Comparison of ENCODE assay signal across 20 cellular contexts in genomic region chr1:26038477-26038876, GRCh38. TPM values are rescaled to one million over a fixed set of nuclear protein-coding genes. Genes with fewer than 3 reads are reported as not detected.
DNase-seq lines count a peak whose midpoint lies in the region; ATAC-seq and TF ChIP-seq lines count a peak whose summit lies in the region.
"Had no signal": no experiment of that assay in that cellular context is flagged by ENCODE, and none has a peak within 500 bp of the region (broad histone marks: within the 10 kb centered on the region; RNA-seq: fewer than 3 reads in every experiment).

No MANE protein-coding gene starts in this region.

- H3K9me3 ChIP-seq in right atrium auricular region (no peaks in the 10 kb centered on the region), trophoblast cell (ENCODE audit: insufficient read depth, low read depth, low read length) (no peaks in the 10 kb centered on the region), smooth muscle cell (replicated peaks; ENCODE audit: low read depth) (no peaks in the 10 kb centered on the region)
- H3K9me3 ChIP-seq: Peyer's patch had no signal

- DNase-seq in NCI-H2171 treated with DMSO at 0.1 percent for 48 hours (lab: John Stamatoyannopoulos, UW) = peak; percentile 31
- DNase-seq in NCI-H2171 (lab: John Stamatoyannopoulos, UW) = no peak
- DNase-seq in NCI-H69 (lab: John Stamatoyannopoulos, UW) = peak; percentile 3
- no peak for DNase-seq in right atrium auricular region (ENCODE audit: low spot score)
- no peak for DNase-seq in trophoblast cell
- DNase-seq in ecto neural progenitor cell (ENCODE audit: low spot score) = no peak
- no peak for DNase-seq in smooth muscle cell (lab: John Stamatoyannopoulos, UW; ENCODE audit: unreplicated experiment)
- DNase-seq: 8988T; CD4-positive, alpha-beta memory T cell; DMS53; EL; GOT3; NCI-H1105; NCI-H1694 treated with DMSO at 0.1 percent for 48 hours; NCI-H345; Peyer's patch had no signal

- no CpG with 5 or more reads among the region's 6 CpGs for WGBS in trophoblast cell (ENCODE audit: extremely low coverage, insufficient coverage, insufficient read length)
- 86% methylated on average over 6 of the region's 6 CpGs for WGBS in smooth muscle cell (ENCODE audit: low lambda C conversion rate)

- H3K23ac ChIP-seq in trophoblast cell (ENCODE audit: low read length) = no peak overlapping the region

- no peaks in the 10 kb centered on the region for H4K20me1 ChIP-seq in smooth muscle cell (ENCODE audit: low read depth)

- H3K9ac ChIP-seq in trophoblast cell (ENCODE audit: low read length) = no peak overlapping the region
- no peak overlapping the region for H3K9ac ChIP-seq in smooth muscle cell (ENCODE audit: low read depth)

- H3F3A ChIP-seq in smooth muscle cell (ENCODE audit: low read depth) = no peaks in the 10 kb centered on the region

- peak overlapping the region; percentile 11 for H3K14ac ChIP-seq in trophoblast cell (ENCODE audit: low read length)

- H3K27ac ChIP-seq in right atrium auricular region (peak overlapping the region; percentile 96), trophoblast cell (ENCODE audit: low read depth, low read length) (no peak overlapping the region), smooth muscle cell (ENCODE audit: low read depth) (no peak overlapping the region)
- H3K27ac ChIP-seq: Peyer's patch had no signal

- H2AFZ ChIP-seq in trophoblast cell (ENCODE audit: insufficient read depth, low read length, poor library complexity) (no peak overlapping the region), smooth muscle cell (ENCODE audit: low read depth) (no peak overlapping the region)

- no peak overlapping the region for H4K12ac ChIP-seq in trophoblast cell (ENCODE audit: low read depth, low read length)

- no peak overlapping the region for H4K8ac ChIP-seq in trophoblast cell (ENCODE audit: low read depth, low read length)

- H3K4ac ChIP-seq in trophoblast cell (ENCODE audit: low read depth, low read length) = no peak overlapping the region

- no peaks in the 10 kb centered on the region for H3K27me3 ChIP-seq in right atrium auricular region
- H3K27me3 ChIP-seq in trophoblast cell (ENCODE audit: insufficient read depth, low read length) = no peaks in the 10 kb centered on the region
- peaks cover 9% of the 10 kb centered on the region for H3K27me3 ChIP-seq in smooth muscle cell (ENCODE audit: low read depth)
- H3K27me3 ChIP-seq: Peyer's patch had no signal

- no peak overlapping the region for H4K91ac ChIP-seq in trophoblast cell (ENCODE audit: low read depth, low read length)

- H2AK5ac ChIP-seq in trophoblast cell (ENCODE audit: low read length) = no peak overlapping the region

- TF ChIP-seq CTCF in right atrium auricular region (IDR thresholded peaks at IDR 0.05) (no peak), smooth muscle cell (IDR thresholded peaks at IDR 0.05; ENCODE audit: borderline replicate concordance, insufficient read depth, poor library complexity, severe bottlenecking) (no peak)

- H3K79me2 ChIP-seq in trophoblast cell (ENCODE audit: control insufficient read depth, insufficient read depth, low read length, poor library complexity) (no peaks in the 10 kb centered on the region), smooth muscle cell (ENCODE audit: low read depth) (no peaks in the 10 kb centered on the region)

- no peak overlapping the region for H2BK5ac ChIP-seq in trophoblast cell (ENCODE audit: low read depth, low read length, poor library complexity)

- no peak overlapping the region for H2BK12ac ChIP-seq in trophoblast cell (ENCODE audit: low read length)

- H3K4me3 ChIP-seq in right atrium auricular region = no peak overlapping the region
- H3K4me3 ChIP-seq in trophoblast cell (ENCODE audit: low read depth, low read length) = no peak overlapping the region
- H3K4me3 ChIP-seq in smooth muscle cell = no peak overlapping the region
- H3K4me3 ChIP-seq: GM12878, Peyer's patch had no signal

- no peak overlapping the region for H2BK120ac ChIP-seq in trophoblast cell (ENCODE audit: insufficient read depth, low read length, poor library complexity)

- ATAC-seq in GM21528 (IDR thresholded peaks at IDR 0.05; ENCODE audit: low FRiP score, unreplicated experiment) = no peak
- ATAC-seq: GM12878 had no signal

- H3K18ac ChIP-seq in trophoblast cell (ENCODE audit: low read length) = no peak overlapping the region

- H3K79me1 ChIP-seq in trophoblast cell (ENCODE audit: low read length) = peaks cover 2% of the 10 kb centered on the region

- H3K4me2 ChIP-seq in trophoblast cell (ENCODE audit: low read length) (no peak overlapping the region), smooth muscle cell (no peak overlapping the region)

- H3K4me1 ChIP-seq in right atrium auricular region (peaks cover 0 to 17% of the 10 kb centered on the region in 2 donors), trophoblast cell (ENCODE audit: control insufficient read depth in 1 of 2, insufficient read depth in 2 of 2, low read length in 2 of 2) (peaks cover 14 to 16% of the 10 kb centered on the region in 2 experiments), smooth muscle cell (ENCODE audit: low read depth) (peaks cover 3% of the 10 kb centered on the region)

- H3K36me3 ChIP-seq in right atrium auricular region (no peaks in the 10 kb centered on the region), trophoblast cell (ENCODE audit: control insufficient read depth in 1 of 2, insufficient read depth in 2 of 2, low read length in 2 of 2) (no peaks in the 10 kb centered on the region), smooth muscle cell (ENCODE audit: low read depth) (no peaks in the 10 kb centered on the region)
- H3K36me3 ChIP-seq: Peyer's patch had no signal

RNA-seq across cellular contexts. Expression of gene SLC30A2, which starts 7.4 kb away (rescaled TPM):
- total RNA-seq in right atrium auricular region = under 1 TPM; 0.22 to 0.63 TPM
- polyA plus RNA-seq in trophoblast cell (2013) = 13.6 and 15.5 TPM in 2 replicates
- total RNA-seq in smooth muscle cell = 0.27 TPM in 1 of 2 replicates, not detected in the other
- 0.53 and 0.56 TPM in 2 replicates for polyA plus RNA-seq in smooth muscle cell
- total RNA-seq: CD4-positive, alpha-beta memory T cell had no signal
- polyA plus RNA-seq: AG04450; BJ; CD4-positive, alpha-beta memory T cell; GM12878 had no signal

RNA-seq across cellular contexts. Expression of gene EXTL1, which starts 16.9 kb away (rescaled TPM):
- 1 to 10 TPM in 1 of 2 donors, under 1 TPM in 1; 0.79 to 1.4 TPM for total RNA-seq in right atrium auricular region
- 0.29 and 0.34 TPM in 2 replicates for polyA plus RNA-seq in trophoblast cell (2013)
- total RNA-seq in smooth muscle cell = 11.2 and 14.1 TPM in 2 replicates
- polyA plus RNA-seq in smooth muscle cell = 9.2 and 25.8 TPM in 2 replicates
- total RNA-seq: GM12878, Peyer's patch had no signal
- polyA plus RNA-seq: CD4-positive, alpha-beta memory T cell; GM12878 had no signal

RNA-seq across cellular contexts. Expression of gene TRIM63, which starts 29.0 kb away (rescaled TPM):
- total RNA-seq in right atrium auricular region (100 to 1,000 TPM; 118 to 151 TPM), smooth muscle cell (not detected in 2 replicates)
- polyA plus RNA-seq in trophoblast cell (2013) = 0.44 and 0.53 TPM in 2 replicates
- 0.14 and 0.97 TPM in 2 replicates for polyA plus RNA-seq in smooth muscle cell
- total RNA-seq: CD4-positive, alpha-beta memory T cell; GM12878 had no signal
- polyA plus RNA-seq: AG04450; BJ; CD4-positive, alpha-beta memory T cell; GM12878 had no signal

RNA-seq across cellular contexts. Expression of gene PAFAH2, which starts 40.6 kb away (rescaled TPM):
- total RNA-seq in right atrium auricular region (1 to 10 TPM; 4.3 to 5.5 TPM), smooth muscle cell (9.2 and 9.4 TPM in 2 replicates)
- polyA plus RNA-seq in trophoblast cell (2013) = 6.7 and 7.0 TPM in 2 replicates
- 9.6 and 13.2 TPM in 2 replicates for polyA plus RNA-seq in smooth muscle cell

Comparison
In these comparisons a context has a peak if more than half of its experiments do, and no peak if none do; other contexts are left out.
1. DNase-seq: peak in NCI-H2171 treated with DMSO at 0.1 percent for 48 hours (single experiment) and NCI-H69 (single experiment); none in NCI-H2171 (single experiment), right atrium auricular region (single experiment), trophoblast cell (0 of 2), ecto neural progenitor cell (single experiment) and smooth muscle cell (single experiment).
2. H3K27ac ChIP-seq: peak in right atrium auricular region (2 of 2); none in trophoblast cell (single experiment) and smooth muscle cell (single experiment).
3. RNA of gene TRIM63, which starts 29.0 kb away (total RNA-seq): 118 to 151 TPM in right atrium auricular region; not detected in smooth muscle cell; every median in the first group is over 100 times any median in the second.